ENCODE assay signal across 11 cellular contexts in the genomic region with DNA sequence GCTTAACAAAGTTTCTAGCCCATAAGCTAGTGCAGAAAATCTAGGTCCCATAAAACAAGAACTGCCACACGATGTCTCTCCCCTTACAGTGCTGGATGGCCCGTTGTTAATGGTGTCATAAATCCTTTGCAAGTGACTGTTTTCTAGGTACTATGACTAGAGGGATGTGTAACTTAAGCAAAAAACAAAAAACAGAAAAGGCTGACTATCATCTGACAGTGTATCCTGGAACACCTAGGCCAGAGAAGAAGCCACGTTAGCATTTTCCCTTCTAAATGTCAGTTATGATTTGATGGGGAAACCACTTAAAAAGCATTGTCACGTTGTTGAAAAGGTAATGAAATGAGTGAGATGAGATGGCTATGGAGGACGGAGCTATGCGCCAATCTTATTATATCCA. TPM values are rescaled to one million over a fixed set of nuclear protein-coding genes. Genes with fewer than 3 reads are reported as not detected.
DNase-seq lines count a peak whose midpoint lies in the region; ATAC-seq and TF ChIP-seq lines count a peak whose summit lies in the region.
"Had no signal": no experiment of that assay in that cellular context is flagged by ENCODE, and none has a peak within 500 bp of the region (broad histone marks: within the 10 kb centered on the region; RNA-seq: fewer than 3 reads in every experiment).

No MANE protein-coding gene starts in this region.

- no peaks in the 10 kb centered on the region for H3K27me3 Mint-ChIP-seq in activated T-cell treated with anti-CD3 and anti-CD28 coated beads, Interleukin-2, amount 50 U/mL, for 4 hours (ENCODE audit: low read depth)
- H3K27me3 Mint-ChIP-seq in dendritic cell treated with granulocyte-macrophage colony-stimulating factor and Interleukin-4, amounts not matched to agents 40 ng/mL and 50 ng/mL, for 4 days: no peaks in the 10 kb centered on the region
- no peaks in the 10 kb centered on the region for H3K27me3 Mint-ChIP-seq in stimulated activated naive CD8-positive, alpha-beta T cell treated with anti-CD3 and anti-CD28 coated beads, Interleukin-15, Interleukin-2, amounts not matched to agents 100 ng/mL and 50 ng/mL, for 24 hours

- H3K9me3 Mint-ChIP-seq in activated T-cell treated with anti-CD3 and anti-CD28 coated beads, Interleukin-2, amount 50 U/mL, for 4 hours: no peaks in the 10 kb centered on the region
- no peaks in the 10 kb centered on the region for H3K9me3 Mint-ChIP-seq in dendritic cell treated with granulocyte-macrophage colony-stimulating factor and Interleukin-4, amounts not matched to agents 40 ng/mL and 50 ng/mL, for 4 days
- no peaks in the 10 kb centered on the region for H3K9me3 Mint-ChIP-seq in stimulated activated naive CD8-positive, alpha-beta T cell treated with anti-CD3 and anti-CD28 coated beads, Interleukin-15, Interleukin-2, amounts not matched to agents 100 ng/mL and 50 ng/mL, for 24 hours
- H3K9me3 Mint-ChIP-seq: HFFc6 had no signal

- peaks cover 0 to 17% (median 10%) of the 10 kb centered on the region in 3 donors for H3K36me3 ChIP-seq in tibial artery
- H3K36me3 ChIP-seq: right atrium auricular region had no signal

- H3K27ac ChIP-seq in tibial artery: no peak overlapping the region
- H3K27ac ChIP-seq: right atrium auricular region had no signal

- H3K4me3 Mint-ChIP-seq in activated T-cell treated with anti-CD3 and anti-CD28 coated beads, Interleukin-2, amount 50 U/mL, for 4 hours: peak overlapping the region; percentile 79
- H3K4me3 Mint-ChIP-seq in dendritic cell treated with granulocyte-macrophage colony-stimulating factor and Interleukin-4, amounts not matched to agents 40 ng/mL and 50 ng/mL, for 4 days: peak overlapping the region; percentile 45
- peak overlapping the region; percentile 73 for H3K4me3 Mint-ChIP-seq in stimulated activated naive CD8-positive, alpha-beta T cell treated with anti-CD3 and anti-CD28 coated beads, Interleukin-15, Interleukin-2, amounts not matched to agents 100 ng/mL and 50 ng/mL, for 24 hours
- H3K4me3 Mint-ChIP-seq: HFFc6 had no signal

- no peaks in the 10 kb centered on the region for H3K9me3 ChIP-seq in tibial artery
- H3K9me3 ChIP-seq: right atrium auricular region had no signal

- H3K36me3 Mint-ChIP-seq in activated T-cell treated with anti-CD3 and anti-CD28 coated beads, Interleukin-2, amount 50 U/mL, for 4 hours (ENCODE audit: insufficient read depth): peaks cover 19% of the 10 kb centered on the region
- peaks cover 37% of the 10 kb centered on the region for H3K36me3 Mint-ChIP-seq in dendritic cell treated with granulocyte-macrophage colony-stimulating factor and Interleukin-4, amounts not matched to agents 40 ng/mL and 50 ng/mL, for 4 days (ENCODE audit: low read depth)
- peaks cover 33% of the 10 kb centered on the region for H3K36me3 Mint-ChIP-seq in stimulated activated naive CD8-positive, alpha-beta T cell treated with anti-CD3 and anti-CD28 coated beads, Interleukin-15, Interleukin-2, amounts not matched to agents 100 ng/mL and 50 ng/mL, for 24 hours (ENCODE audit: low read depth)

- H3K4me3 ChIP-seq in tibial artery: no peak overlapping the region
- H3K4me3 ChIP-seq: right atrium auricular region had no signal

- no peak for TF ChIP-seq CTCF in tibial artery (IDR thresholded peaks at IDR 0.05)

- H3K27ac Mint-ChIP-seq in dendritic cell treated with granulocyte-macrophage colony-stimulating factor and Interleukin-4, amounts not matched to agents 40 ng/mL and 50 ng/mL, for 4 days: peak overlapping the region; percentile 62
- H3K27ac Mint-ChIP-seq in stimulated activated naive CD8-positive, alpha-beta T cell treated with anti-CD3 and anti-CD28 coated beads, Interleukin-15, Interleukin-2, amounts not matched to agents 100 ng/mL and 50 ng/mL, for 24 hours: peak overlapping the region; percentile 69
- H3K27ac Mint-ChIP-seq: HFFc6 had no signal

- peak; percentile 50 to 56 for ATAC-seq in activated T-cell treated with anti-CD3 and anti-CD28 coated beads, Interleukin-2, amount 50 U/mL, for 4 hours
- ATAC-seq in GM19452 (IDR thresholded peaks at IDR 0.05; ENCODE audit: unreplicated experiment): no peak

- no peak for DNase-seq in activated T-cell treated with anti-CD3 and anti-CD28 coated beads, Interleukin-2, amount 50 U/mL, for 4 hours
- no peak for DNase-seq in activated T-cell treated with anti-CD3 and anti-CD28 coated beads, Interleukin-2, amount 50 U/mL, for 1 hour
- DNase-seq in RKO (ENCODE audit: low spot score) (peak; percentile 9), HuH-7 (ENCODE audit: low spot score) (no peak), tibial artery (no peak)
- DNase-seq: HFFc6, NCI-H345 had no signal

- intact Hi-C loops in dendritic cell treated with granulocyte-macrophage colony-stimulating factor and Interleukin-4, amounts not matched to agents 40 ng/mL and 50 ng/mL, for 4 days (cut with micrococcal nuclease): no loop called here
- intact Hi-C loops in tibial artery (cut with DNase I; ENCODE audit: low total_unique reads): no loop called here

- no peaks in the 10 kb centered on the region for H3K27me3 ChIP-seq in tibial artery
- H3K27me3 ChIP-seq: right atrium auricular region had no signal

- H3K4me1 Mint-ChIP-seq in activated T-cell treated with anti-CD3 and anti-CD28 coated beads, Interleukin-2, amount 50 U/mL, for 4 hours (ENCODE audit: low read depth): peaks cover 87% of the 10 kb centered on the region
- H3K4me1 Mint-ChIP-seq in dendritic cell treated with granulocyte-macrophage colony-stimulating factor and Interleukin-4, amounts not matched to agents 40 ng/mL and 50 ng/mL, for 4 days (ENCODE audit: low read depth): peaks cover 60% of the 10 kb centered on the region
- peaks cover 95% of the 10 kb centered on the region for H3K4me1 Mint-ChIP-seq in stimulated activated naive CD8-positive, alpha-beta T cell treated with anti-CD3 and anti-CD28 coated beads, Interleukin-15, Interleukin-2, amounts not matched to agents 100 ng/mL and 50 ng/mL, for 24 hours (ENCODE audit: low read depth)

- H3K4me1 ChIP-seq in tibial artery: peaks cover 0 to 25% (median 7%) of the 10 kb centered on the region in 4 donors

RNA-seq across cellular contexts. Expression of a gene that starts 2.4 kb away (rescaled TPM):
- total RNA-seq in activated T-cell treated with anti-CD3 and anti-CD28 coated beads, Interleukin-2, amount 50 U/mL, for 4 hours: 10 to 100 TPM; 31.6 to 45.8 (median 36.9) TPM
